ENCODE assay signal across 36 cellular contexts in genomic region chr7:95338832-95339231, GRCh38. TPM values are rescaled to one million over a fixed set of nuclear protein-coding genes. Genes with fewer than 3 reads are reported as not detected.
"Had no signal": no experiment of that assay in that cellular context is flagged by ENCODE, and none has a peak within 500 bp of the region (broad histone marks: within the 10 kb centered on the region; RNA-seq: fewer than 3 reads in every experiment).

No MANE protein-coding gene starts in this region.

- FAIRE-seq: bronchial epithelial cell, TTC549 had no signal

- H3K9me3 ChIP-seq: adrenal gland, ascending aorta had no signal

- H3K27ac ChIP-seq: adrenal gland, ascending aorta, cardiac muscle cell, VCaP had no signal

- DNase-seq: activated B cell treated with CpG ODN at 0.5 μM for 24 hours; activated CD4-positive, alpha-beta memory T cell treated with anti-CD3 and anti-CD28 coated beads for 36 hours; activated CD4-positive, alpha-beta T cell treated with anti-CD3 and anti-CD28 coated beads for 4 hours; activated CD4-positive, alpha-beta T cell treated with anti-CD3 and anti-CD28 coated beads, Interleukin-2, amount 10 ng/mL, durations not matched to agents 7 days and 5 days; activated CD4-positive, alpha-beta T cell treated with anti-CD3 and anti-CD28 coated beads, Interleukin-2, amount 50 U/mL, for 4 hours; activated CD4-positive, CD25-positive, alpha-beta regulatory T cell treated with anti-CD3 and anti-CD28 coated beads, Interleukin-2, amount 50 U/mL, for 72 hours; activated CD8-positive, alpha-beta memory T cell treated with anti-CD3 and anti-CD28 coated beads, Interleukin-2, amount 50 U/mL, for 4 hours; activated CD8-positive, alpha-beta T cell treated with anti-CD3 and anti-CD28 coated beads for 36 hours; activated effector memory CD4-positive, alpha-beta T cell treated with anti-CD3 and anti-CD28 coated beads, Interleukin-2, amount 50 U/mL, for 16 hours; activated gamma-delta T cell treated with Interleukin-2 at 50 U/mL for 16 hours; activated naive CD4-positive, alpha-beta T cell; activated naive CD4-positive, alpha-beta T cell treated with anti-CD3 and anti-CD28 coated beads for 36 hours; activated naive CD4-positive, alpha-beta T cell treated with anti-CD3 and anti-CD28 coated beads, Interleukin-2, amount 50 U/mL, for 16 hours; activated naive CD8-positive, alpha-beta T cell treated with anti-CD3 and anti-CD28 coated beads for 36 hours; activated T-cell treated with anti-CD3 and anti-CD28 coated beads for 4 hours; activated T-cell treated with anti-CD3 and anti-CD28 coated beads, Interleukin-2, amount 50 U/mL, for 1 hour; activated T-cell treated with anti-CD3 and anti-CD28 coated beads, Interleukin-2, amount 50 U/mL, for 4 hours; activated T-cell treated with anti-CD3 and anti-CD28 coated beads, Interleukin-2, amount 50 U/mL, for 72 hours; adrenal gland; amniotic stem cell; caudate nucleus; cerebellar nuclear complex; T-cell; T-helper 17 cell had no signal

- H3K36me3 ChIP-seq: adrenal gland, ascending aorta, cardiac muscle cell had no signal

- H3K4me3 ChIP-seq: adrenal gland, ascending aorta, cardiac muscle cell had no signal

- ATAC-seq: activated CD8-positive, alpha-beta T cell treated with anti-CD3 and anti-CD28 coated beads for 36 hours; activated naive CD4-positive, alpha-beta T cell treated with anti-CD3 and anti-CD28 coated beads, Interleukin-2, amount 50 U/mL, for 72 hours; activated T-cell treated with anti-CD3 and anti-CD28 coated beads, Interleukin-2, amount 50 U/mL, for 4 hours; activated T-cell treated with anti-CD3 and anti-CD28 coated beads, Interleukin-2, amount 50 U/mL, for 72 hours; activated T-helper 17 cell treated with anti-CD3 and anti-CD28 coated beads, Interleukin-2, amount 50 U/mL, for 72 hours; T-cell; T-helper 17 cell had no signal

- H3K4me1 ChIP-seq: ascending aorta had no signal

- H3K27me3 ChIP-seq: adrenal gland, ascending aorta, cardiac muscle cell had no signal

RNA-seq across cellular contexts. Expression of gene PON1, which starts 14.5 kb away (rescaled TPM):
- total RNA-seq: activated B cell treated with CpG ODN at 0.5 μM for 24 hours; activated CD4-positive, alpha-beta memory T cell treated with anti-CD3 and anti-CD28 coated beads for 36 hours; activated CD4-positive, alpha-beta T cell treated with anti-CD3 and anti-CD28 coated beads, Interleukin-2, amount 10 ng/mL, durations not matched to agents 7 days and 5 days; activated CD8-positive, alpha-beta memory T cell treated with anti-CD3 and anti-CD28 coated beads for 36 hours; activated CD8-positive, alpha-beta T cell treated with anti-CD3 and anti-CD28 coated beads for 36 hours; activated naive CD4-positive, alpha-beta T cell treated with anti-CD3 and anti-CD28 coated beads for 36 hours; activated naive CD4-positive, alpha-beta T cell treated with anti-CD3 and anti-CD28 coated beads, Interleukin-2, amount 50 U/mL, for 72 hours; activated naive CD8-positive, alpha-beta T cell treated with anti-CD3 and anti-CD28 coated beads for 36 hours; activated T-helper 1 cell treated with anti-CD3 and anti-CD28 coated beads, Interleukin-12 subunit alpha, Interleukin-12 subunit beta, Interleukin-2, Interleukin-4 antibody, amounts not matched to agents 30 ng/mL and 10 ng/mL and 1 ng/mL, durations not matched to agents 14 hours and 24 hours and 36 hours; activated T-helper 17 cell treated with anti-CD3 and anti-CD28 coated beads, Interleukin-2, amount 50 U/mL, for 72 hours; ascending aorta; bronchial epithelial cell; cardiac muscle cell; chondrocyte; T-helper 1 cell treated with Interleukin-12 subunit alpha and Interleukin-12 subunit beta and Interleukin-4 antibody, amounts not matched to agents 30 ng/mL and 1 ng/mL, for 36 hours; T-helper 17 cell; T-helper 2 cell treated with Interferon-gamma antibody and Interleukin-4, amounts not matched to agents 100 ng/mL and 5 ng/mL, for 36 hours had no signal

RNA-seq across cellular contexts. Expression of gene PON3, which starts 57.3 kb away (rescaled TPM):
- total RNA-seq: activated B cell treated with CpG ODN at 0.5 μM for 24 hours; activated CD4-positive, alpha-beta memory T cell treated with anti-CD3 and anti-CD28 coated beads for 36 hours; activated CD4-positive, alpha-beta T cell treated with anti-CD3 and anti-CD28 coated beads, Interleukin-2, amount 10 ng/mL, durations not matched to agents 7 days and 5 days; activated CD8-positive, alpha-beta memory T cell treated with anti-CD3 and anti-CD28 coated beads for 36 hours; activated CD8-positive, alpha-beta T cell treated with anti-CD3 and anti-CD28 coated beads for 36 hours; activated naive CD4-positive, alpha-beta T cell treated with anti-CD3 and anti-CD28 coated beads for 36 hours; activated T-cell treated with anti-CD3 and anti-CD28 coated beads, Interleukin-2, amount 50 U/mL, for 4 hours; activated T-helper 1 cell treated with anti-CD3 and anti-CD28 coated beads, Interleukin-12 subunit alpha, Interleukin-12 subunit beta, Interleukin-2, Interleukin-4 antibody, amounts not matched to agents 30 ng/mL and 10 ng/mL and 1 ng/mL, durations not matched to agents 14 hours and 24 hours and 36 hours; activated T-helper 17 cell treated with anti-CD3 and anti-CD28 coated beads, Interleukin-2, amount 50 U/mL, for 72 hours; ascending aorta; cardiac muscle cell; chondrocyte; T-helper 1 cell treated with Interleukin-12 subunit alpha and Interleukin-12 subunit beta and Interleukin-4 antibody, amounts not matched to agents 30 ng/mL and 1 ng/mL, for 36 hours; T-helper 17 cell had no signal
- polyA plus RNA-seq: cardiac muscle cell had no signal
